ENCODE assay signal across 8 cellular contexts in the genomic region with DNA sequence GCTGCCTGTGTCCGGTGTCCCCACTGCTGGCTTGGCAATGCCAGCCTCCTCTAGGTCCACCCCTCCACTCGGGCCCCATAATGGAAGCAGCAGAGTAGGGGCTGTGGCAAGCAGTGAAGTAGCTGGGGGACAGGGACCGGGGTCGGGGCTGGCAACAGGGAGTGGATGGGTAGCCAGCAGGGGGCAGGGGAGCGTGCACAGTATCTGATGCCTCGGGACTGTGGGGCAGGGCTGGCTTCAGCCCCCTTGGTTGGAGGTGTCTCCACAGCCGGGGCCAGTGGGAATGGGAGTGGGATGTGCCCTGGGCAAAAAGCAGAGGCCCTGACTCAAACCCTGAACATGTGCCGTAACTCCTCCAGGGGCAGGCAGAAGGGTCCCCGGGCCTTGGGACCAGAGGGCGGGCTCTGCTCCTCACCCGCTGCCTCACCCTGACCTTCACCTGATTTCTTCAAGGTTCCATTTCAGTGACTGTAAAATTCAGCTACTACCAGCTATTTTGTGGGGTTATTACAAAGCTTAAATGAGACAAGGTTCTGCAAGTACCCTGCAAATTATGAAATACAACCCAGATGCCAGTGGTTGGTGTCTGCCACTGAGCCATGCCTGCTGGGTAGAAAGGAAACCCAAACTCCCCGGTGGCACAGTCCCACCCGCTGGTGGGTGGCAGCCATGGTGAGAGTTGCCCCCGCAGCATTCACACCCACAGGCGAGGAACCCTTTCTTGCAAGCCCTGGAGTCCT.
DNase-seq lines count a peak whose midpoint lies in the region; ATAC-seq, FAIRE-seq and TF ChIP-seq lines count a peak whose summit lies in the region.
"Not testable (repeated sequence)": the region's sequence is repeated elsewhere in the genome, so short reads cannot be mapped to it uniquely, and the experiment has no call there.

No MANE protein-coding gene starts in this region.

- 83% methylated on average over 9 of the region's 15 CpGs; no CpG with 5 or more reads in 1 of the 2 experiments for WGBS in H1 (ENCODE audit: extremely low coverage in 1 of 2, insufficient coverage in 1 of 2, insufficient read length in 1 of 2, insufficient replicate concordance in 2 of 2, low coverage in 1 of 2, low lambda C conversion rate in 2 of 2, missing lambda C conversion rate in 1 of 2), 2 experiments

- CTCF ChIA-PET in T-cell (lab: Charles Lee) = not testable (repeated sequence)
- CTCF ChIA-PET in H1 (lab: Charles Lee; ENCODE audit: partially characterized antibody) = interaction anchor here (1.1 kb wide), 1 partner anchor 141 kb away, joined by 4 read pairs; no protein-coding TSS in a partner anchor

- not testable (repeated sequence) for H2BK5ac ChIP-seq in H1 (ENCODE audit: low read depth, low read length)

- H3K18ac ChIP-seq in H1 (ENCODE audit: extremely low read depth, low read length) = not testable (repeated sequence)

- H2BK20ac ChIP-seq in H1 (ENCODE audit: low read length) = not testable (repeated sequence)

- H2AK5ac ChIP-seq in H1 (ENCODE audit: low read depth, low read length) = not testable (repeated sequence)

- not testable (repeated sequence) for H4K91ac ChIP-seq in H1 (replicated peaks; ENCODE audit: insufficient read length, low read length)

- peak overlapping the region; percentile 65 for H3K9ac ChIP-seq in Karpas-422 (ENCODE audit: low read length)
- not testable (repeated sequence) for H3K9ac ChIP-seq in H1 (replicated peaks in 1 of 4; ENCODE audit: extremely low read depth in 1 of 4, low read depth in 3 of 4, low read length in 3 of 4)

- peaks cover 14 to 20% (median 15%) of the 10 kb centered on the region in 3 donors for H3K4me1 Mint-ChIP-seq in T-cell
- H3K4me1 Mint-ChIP-seq in activated T-cell treated with anti-CD3 and anti-CD28 coated beads, Interleukin-2, amount 50 U/mL, for 72 hours (ENCODE audit: low read depth) = not testable (repeated sequence)

- not testable (repeated sequence) for H3K4me3 Mint-ChIP-seq in T-cell; activated T-cell treated with anti-CD3 and anti-CD28 coated beads, Interleukin-2, amount 50 U/mL, for 72 hours

- H3K27me3 ChIP-seq in BE2C; Karpas-422 (ENCODE audit: low read length); H1 (replicated peaks in 1 of 4; ENCODE audit: control insufficient read depth in 3 of 4, extremely low read depth in 1 of 4, insufficient read depth in 3 of 4, low read length in 3 of 4); kidney epithelial cell (ENCODE audit: control insufficient read depth, insufficient read depth, low read length): not testable (repeated sequence)

- DNase-seq in BE2C; T-cell; activated T-cell treated with anti-CD3 and anti-CD28 coated beads, Interleukin-2, amount 50 U/mL, for 72 hours; H1 (ENCODE audit: low read depth in 1 of 2, low spot score in 2 of 2); kidney epithelial cell (ENCODE audit: low read depth): not testable (repeated sequence)
- DNase-seq in Karpas-422 (peak; percentile 76), sciatic nerve (ENCODE audit: low spot score) (peak; percentile 56)

- H2BK120ac ChIP-seq in H1 (replicated peaks; ENCODE audit: low read depth, low read length) = not testable (repeated sequence)

- peak; percentile 36 to 60 (median 54) for ATAC-seq in T-cell (replicated peaks in 1 of 4)
- ATAC-seq in activated T-cell treated with anti-CD3 and anti-CD28 coated beads, Interleukin-2, amount 50 U/mL, for 72 hours (replicated peaks in 1 of 2) = peak; percentile 11 to 21
- not testable (repeated sequence) for ATAC-seq in sciatic nerve

- TF ChIP-seq EP300 in H1 (IDR thresholded peaks at IDR 0.05; ENCODE audit: borderline replicate concordance in 1 of 2, low read depth in 2 of 2, low read length in 2 of 2) = not testable (repeated sequence)

- H3K36me3 ChIP-seq in BE2C; Karpas-422 (ENCODE audit: insufficient read depth, low read length); H1 (ENCODE audit: control insufficient read depth in 2 of 4, insufficient read depth in 4 of 4, low read length in 3 of 4); kidney epithelial cell (ENCODE audit: control insufficient read depth, insufficient read depth, low read length): not testable (repeated sequence)

- not testable (repeated sequence) for H3K4ac ChIP-seq in H1 (replicated peaks; ENCODE audit: insufficient read length, low read depth, low read length)

- not testable (repeated sequence) for H3K27ac Mint-ChIP-seq in T-cell; activated T-cell treated with anti-CD3 and anti-CD28 coated beads, Interleukin-2, amount 50 U/mL, for 72 hours

- H3K9me3 Mint-ChIP-seq in T-cell; activated T-cell treated with anti-CD3 and anti-CD28 coated beads, Interleukin-2, amount 50 U/mL, for 72 hours: not testable (repeated sequence)

- H3K27me3 Mint-ChIP-seq in T-cell; activated T-cell treated with anti-CD3 and anti-CD28 coated beads, Interleukin-2, amount 50 U/mL, for 72 hours (ENCODE audit: low read depth): not testable (repeated sequence)

- not testable (repeated sequence) for H2BK15ac ChIP-seq in H1 (ENCODE audit: low read length)

- H3K23ac ChIP-seq in H1 (ENCODE audit: insufficient read length) = not testable (repeated sequence)

- not testable (repeated sequence) for H3K9me2 ChIP-seq in Karpas-422 (replicated peaks; ENCODE audit: insufficient read depth, low read length)

- H2AFZ ChIP-seq in Karpas-422 (ENCODE audit: low read length); H1 (ENCODE audit: low read length): not testable (repeated sequence)

- not testable (repeated sequence) for H3K79me1 ChIP-seq in H1 (ENCODE audit: low read depth, low read length)

- not testable (repeated sequence) for H4K8ac ChIP-seq in H1 (ENCODE audit: extremely low read depth, insufficient read depth, low read length)

- TF ChIP-seq CTCF in BE2C (IDR thresholded peaks at IDR 0.05; ENCODE audit: low read depth, low read length) = peak; percentile 10; the same call in 1 of the 2 replicates
- peak; percentile 37; the same call in 1 of the 2 replicates for TF ChIP-seq CTCF in GM12875 (IDR thresholded peaks at IDR 0.05; ENCODE audit: borderline replicate concordance, insufficient read depth, low read depth, low read length)
- TF ChIP-seq CTCF in H1 (IDR thresholded peaks at IDR 0.05; ENCODE audit: control extremely low read depth in 1 of 3, insufficient read depth in 1 of 3, low read depth in 1 of 3, low read length in 3 of 3) = peak; percentile 19 to 46 (median 19); a peak in 3 of 4 replicates
- TF ChIP-seq CTCF in kidney epithelial cell (IDR thresholded peaks at IDR 0.05; ENCODE audit: insufficient read depth, low read length, poor library complexity, severe bottlenecking) = peak; percentile 4

- not testable (repeated sequence) for H2BK12ac ChIP-seq in H1 (ENCODE audit: low read depth, low read length)

- peak overlapping the region; percentile 94 for H3K27ac ChIP-seq in Karpas-422 (ENCODE audit: low read length)
- H3K27ac ChIP-seq in H1 (ENCODE audit: low read depth, low read length) = not testable (repeated sequence)

- H3K4me3 ChIP-seq in BE2C (ENCODE audit: low read depth, low read length); GM12875 (ENCODE audit: low read depth, low read length); Karpas-422 (ENCODE audit: low read length); H1 (ENCODE audit: extremely low read depth in 1 of 4, insufficient read depth in 2 of 4, low read depth in 3 of 4, low read length in 4 of 4); kidney epithelial cell (ENCODE audit: low read depth, low read length): not testable (repeated sequence)

- not testable (repeated sequence) for H3K79me2 ChIP-seq in Karpas-422 (ENCODE audit: low read length); H1 (ENCODE audit: control insufficient read depth in 1 of 2, insufficient read depth in 2 of 2, low read length in 2 of 2)

- H3K4me2 ChIP-seq in Karpas-422 (ENCODE audit: low read depth, low read length, poor library complexity, severe bottlenecking) = peak overlapping the region; percentile 40
- not testable (repeated sequence) for H3K4me2 ChIP-seq in H1 (ENCODE audit: insufficient read depth in 1 of 2, low read depth in 2 of 2, low read length in 2 of 2)

- intact Hi-C loops in sciatic nerve (cut with DNase I) = not testable (repeated sequence)

- not testable (repeated sequence) for TF ChIP-seq POLR2A in H1 (IDR thresholded peaks at IDR 0.05; ENCODE audit: control extremely low read depth in 1 of 2, low read depth in 2 of 2, low read length in 2 of 2)

- H3K4me1 ChIP-seq in BE2C; H1 (replicated peaks in 1 of 4; ENCODE audit: control insufficient read depth in 3 of 4, insufficient read depth in 4 of 4, low read length in 3 of 4): not testable (repeated sequence)
- peaks cover 33% of the 10 kb centered on the region for H3K4me1 ChIP-seq in Karpas-422 (ENCODE audit: low read length)

- H3K36me3 Mint-ChIP-seq in T-cell = peaks cover 24% of the 10 kb centered on the region
- H3K36me3 Mint-ChIP-seq in activated T-cell treated with anti-CD3 and anti-CD28 coated beads, Interleukin-2, amount 50 U/mL, for 72 hours (ENCODE audit: insufficient read depth in 2 of 2) = not testable (repeated sequence)

- H3K9me3 ChIP-seq in BE2C; Karpas-422 (ENCODE audit: low read length); H1 (ENCODE audit: insufficient read depth in 2 of 2, low read depth in 1 of 2, low read length in 1 of 2): not testable (repeated sequence)

- not testable (repeated sequence) for H3K23me2 ChIP-seq in H1 (ENCODE audit: low read depth, low read length)

- not testable (repeated sequence) for H4K5ac ChIP-seq in H1 (ENCODE audit: insufficient read length, low read depth, low read length)

- not testable (repeated sequence) for FAIRE-seq in H1 (lab: Jason Lieb, UNC)

- peak in 1 of 2 experiments; percentile 11; a peak in 1 of 4 replicates for TF ChIP-seq RAD21 in H1 (IDR thresholded peaks at IDR 0.05 in 1 of 2, conservative IDR thresholded peaks at IDR 0.05 in 1 of 2; ENCODE audit: low read depth in 2 of 2, low read length in 2 of 2)

- not testable (repeated sequence) for H4K20me1 ChIP-seq in Karpas-422 (ENCODE audit: insufficient read depth, low read depth, low read length); H1 (replicated peaks in 1 of 2; ENCODE audit: control insufficient read depth in 1 of 2, insufficient read depth in 2 of 2, low read length in 2 of 2)

- POLR2A ChIA-PET in T-cell (lab: Charles Lee); H1 (lab: Charles Lee; ENCODE audit: partially characterized antibody): not testable (repeated sequence)

- not testable (repeated sequence) for H3K56ac ChIP-seq in H1 (replicated peaks; ENCODE audit: insufficient read length, low read depth, low read length)

- H3K14ac ChIP-seq in H1 (ENCODE audit: insufficient read length) = not testable (repeated sequence)
